8 cellular contexts compared by ENCODE assay signal in the genomic region with DNA sequence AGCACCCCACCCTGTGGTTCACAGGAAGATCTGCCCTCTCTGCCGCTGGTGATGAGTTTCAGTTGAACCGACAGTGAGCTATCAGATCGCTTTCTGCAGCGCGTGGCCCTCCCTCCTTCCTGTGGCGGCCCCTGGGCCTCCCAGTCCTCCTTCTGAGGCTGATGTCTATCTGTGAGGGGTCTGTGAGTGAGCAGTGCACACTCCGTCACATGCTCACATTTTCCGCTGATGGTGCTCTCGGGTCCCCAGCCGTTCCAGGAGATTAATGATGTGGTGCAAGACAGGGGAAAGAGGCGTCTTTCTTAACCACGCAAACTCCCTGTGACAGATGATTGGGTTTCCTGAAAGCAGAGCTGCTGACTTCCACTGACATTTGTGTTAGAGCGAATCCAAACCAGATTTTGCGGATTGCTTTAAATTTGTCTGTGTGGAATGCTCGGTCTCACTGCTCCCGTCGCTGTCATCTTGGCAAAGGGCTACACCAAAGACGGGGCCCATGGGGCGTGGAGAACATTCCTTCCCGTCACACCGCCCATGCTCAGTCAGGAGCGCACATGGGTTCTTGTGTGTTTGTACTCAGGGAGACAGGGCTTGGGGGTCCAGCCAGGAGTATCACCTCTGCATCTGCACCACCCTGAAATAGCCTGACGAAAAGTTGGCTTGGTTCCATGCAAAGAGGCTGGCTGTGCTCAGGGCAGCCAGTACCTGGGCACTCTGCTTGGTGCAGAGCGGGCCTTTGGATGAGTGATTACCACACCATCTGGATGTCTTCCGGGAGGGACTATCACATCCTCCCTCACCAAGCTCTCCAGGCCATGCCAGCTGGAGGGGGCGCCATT.
DNase-seq lines count a peak whose midpoint lies in the region; ATAC-seq and TF ChIP-seq lines count a peak whose summit lies in the region.

No MANE protein-coding gene starts in this region.

- peaks cover 18% of the 10 kb centered on the region for H3K27me3 Mint-ChIP-seq in activated CD4-positive, alpha-beta T cell treated with anti-CD3 and anti-CD28 coated beads for 36 hours
- peaks cover 10% of the 10 kb centered on the region for H3K27me3 Mint-ChIP-seq in activated B cell treated with CpG ODN at 0.5 μM for 24 hours

- intact Hi-C loops in activated CD4-positive, alpha-beta T cell treated with anti-CD3 and anti-CD28 coated beads for 36 hours (cut with DNase I, micrococcal nuclease): loop anchor here in 1 of 2 experiments (2.0 kb wide), 1 partner anchor 63 kb away; no protein-coding TSS in a partner anchor
- intact Hi-C loops in activated B cell treated with CpG ODN at 0.5 μM for 24 hours (cut with micrococcal nuclease) (no loop called here), cardiac septum (cut with DNase I) (no loop called here)

- peaks cover 11% of the 10 kb centered on the region for H3K4me1 Mint-ChIP-seq in activated CD4-positive, alpha-beta T cell treated with anti-CD3 and anti-CD28 coated beads for 36 hours
- peaks cover 14% of the 10 kb centered on the region for H3K4me1 Mint-ChIP-seq in activated B cell treated with CpG ODN at 0.5 μM for 24 hours

- CTCF ChIA-PET in activated CD4-positive, alpha-beta T cell treated with anti-CD3 and anti-CD28 coated beads for 36 hours (lab: Charles Lee): no interaction called here
- CTCF ChIA-PET in activated B cell treated with CpG ODN at 0.5 μM for 24 hours (lab: Charles Lee): no interaction called here

- ATAC-seq in activated CD4-positive, alpha-beta T cell treated with anti-CD3 and anti-CD28 coated beads for 36 hours: peak; percentile 94
- ATAC-seq in HG03108 (IDR thresholded peaks at IDR 0.05; ENCODE audit: unreplicated experiment) (peak; percentile 86), activated B cell treated with CpG ODN at 0.5 μM for 24 hours (ENCODE audit: low read depth) (peak; percentile 58)

- TF ChIP-seq CTCF in activated B cell treated with CpG ODN at 0.5 μM for 24 hours (IDR thresholded peaks at IDR 0.05): no peak

- peak; percentile 76 for DNase-seq in activated CD4-positive, alpha-beta T cell treated with anti-CD3 and anti-CD28 coated beads for 36 hours
- no peak for DNase-seq in activated CD4-positive, alpha-beta T cell treated with anti-CD3 and anti-CD28 coated beads, Interleukin-2, amount 50 U/mL, for 1 hour
- DNase-seq in activated B cell treated with CpG ODN at 0.5 μM for 24 hours: no peak
- DNase-seq in cardiac septum (ENCODE audit: low spot score): peak; percentile 74
- DNase-seq in stimulated activated CD4-positive, alpha-beta T cell treated with anti-CD3 and anti-CD28 coated beads, Interleukin-12 subunit alpha, Interleukin-12 subunit beta, amount 100 ng/mL, for 4 hours: peak; percentile 3
- no peak for DNase-seq in NK-92 treated with Interleukin-12 subunit alpha and Interleukin-12 subunit beta, amount 100 ng/mL, for 24 hours (lab: John Stamatoyannopoulos, UW)
- no peak for DNase-seq in middle frontal gyrus (ENCODE audit: extremely low spot score, low spot score)

- H3K9me3 Mint-ChIP-seq in activated CD4-positive, alpha-beta T cell treated with anti-CD3 and anti-CD28 coated beads for 36 hours (ENCODE audit: low read depth): peaks cover 18% of the 10 kb centered on the region
- H3K9me3 Mint-ChIP-seq in activated B cell treated with CpG ODN at 0.5 μM for 24 hours: peaks cover 10% of the 10 kb centered on the region

- H3K27ac Mint-ChIP-seq in activated CD4-positive, alpha-beta T cell treated with anti-CD3 and anti-CD28 coated beads for 36 hours: peak overlapping the region; percentile 86
- H3K27ac Mint-ChIP-seq in activated B cell treated with CpG ODN at 0.5 μM for 24 hours: no peak overlapping the region

- peaks cover 7% of the 10 kb centered on the region for H3K36me3 Mint-ChIP-seq in activated CD4-positive, alpha-beta T cell treated with anti-CD3 and anti-CD28 coated beads for 36 hours (ENCODE audit: low read depth)
- H3K36me3 Mint-ChIP-seq in activated B cell treated with CpG ODN at 0.5 μM for 24 hours (ENCODE audit: low read depth): no peaks in the 10 kb centered on the region

- H3K4me3 Mint-ChIP-seq in activated CD4-positive, alpha-beta T cell treated with anti-CD3 and anti-CD28 coated beads for 36 hours: peak overlapping the region; percentile 10
- peak overlapping the region; percentile 75 for H3K4me3 Mint-ChIP-seq in activated B cell treated with CpG ODN at 0.5 μM for 24 hours

- POLR2A ChIA-PET in activated CD4-positive, alpha-beta T cell treated with anti-CD3 and anti-CD28 coated beads for 36 hours (lab: Charles Lee): interaction anchor here (0.6 kb wide), 1 partner anchor 150 kb away, joined by 3 read pairs; no protein-coding TSS in a partner anchor
- POLR2A ChIA-PET in activated B cell treated with CpG ODN at 0.5 μM for 24 hours (lab: Charles Lee): interaction anchor here (0.6 kb wide), 1 partner anchor 151 kb away, joined by 8 read pairs; no protein-coding TSS in a partner anchor

Comparison
In these comparisons a context has a peak if more than half of its experiments do, and no peak if none do; other contexts are left out.
1. DNase-seq: peak in activated CD4-positive, alpha-beta T cell treated with anti-CD3 and anti-CD28 coated beads for 36 hours (single experiment), cardiac septum (single experiment) and stimulated activated CD4-positive, alpha-beta T cell treated with anti-CD3 and anti-CD28 coated beads, Interleukin-12 subunit alpha, Interleukin-12 subunit beta, amount 100 ng/mL, for 4 hours (single experiment); none in activated CD4-positive, alpha-beta T cell treated with anti-CD3 and anti-CD28 coated beads, Interleukin-2, amount 50 U/mL, for 1 hour (single experiment), activated B cell treated with CpG ODN at 0.5 μM for 24 hours (single experiment), NK-92 treated with Interleukin-12 subunit alpha and Interleukin-12 subunit beta, amount 100 ng/mL, for 24 hours (single experiment) and middle frontal gyrus (single experiment).
2. Peak in every context shown above with its lines, with median percentiles within 50 percentile points of each other: ATAC-seq.